8 cellular contexts compared by ENCODE assay signal in the genomic region with DNA sequence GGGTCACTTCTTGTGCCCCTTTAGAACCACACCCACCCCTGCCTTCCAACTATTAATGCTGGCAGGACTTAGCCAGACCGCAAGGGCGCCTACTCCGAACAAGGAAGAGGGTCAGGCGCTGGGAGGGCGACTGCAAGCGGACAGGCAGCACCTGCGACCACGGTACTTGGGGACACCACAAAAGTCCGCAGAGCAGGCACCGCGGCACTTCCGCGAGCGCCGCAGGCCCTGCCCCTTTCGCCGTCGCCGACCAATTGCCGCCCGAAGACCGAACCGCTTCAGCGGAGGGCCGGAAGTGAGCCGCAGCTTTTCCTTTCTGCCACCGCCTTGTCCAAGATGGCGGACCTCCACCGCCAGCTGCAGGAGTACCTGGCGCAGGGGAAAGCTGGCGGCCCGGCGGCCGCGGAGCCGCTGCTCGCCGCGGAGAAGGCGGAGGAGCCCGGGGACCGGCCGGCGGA. TPM values are rescaled to one million over a fixed set of nuclear protein-coding genes. Genes with fewer than 3 reads are reported as not detected.
DNase-seq lines count a peak whose midpoint lies in the region; ATAC-seq and TF ChIP-seq lines count a peak whose summit lies in the region.

A gene with protein sequence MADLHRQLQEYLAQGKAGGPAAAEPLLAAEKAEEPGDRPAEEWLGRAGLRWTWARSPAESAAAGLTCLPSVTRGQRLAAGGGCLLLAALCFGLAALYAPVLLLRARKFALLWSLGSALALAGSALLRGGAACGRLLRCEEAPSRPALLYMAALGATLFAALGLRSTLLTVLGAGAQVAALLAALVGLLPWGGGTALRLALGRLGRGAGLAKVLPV (plus strand): TSS at position 305 of the 458 bp plus-strand sequence. CDS start 32 bp downstream, at position 337.

- peak within 1 kb of the TSS; percentile 76 for H3K4me3 ChIP-seq in fibroblast of mammary gland (ENCODE audit: control insufficient read depth, low read depth, low read length)

- H3K27me3 Mint-ChIP-seq in natural killer cell (ENCODE audit: low read depth in 2 of 2) = no peaks in the 10 kb centered on the region
- no peaks in the 10 kb centered on the region for H3K27me3 Mint-ChIP-seq in stimulated activated naive B cell treated with anti-CD40 and anti-IgM and Interleukin-4, amounts not matched to agents 10 μg/mL and 1 μg/mL and 100 μg/mL, for 72 hours

- peaks cover 35 to 36% of the 10 kb centered on the region in 2 donors for H3K4me1 Mint-ChIP-seq in natural killer cell
- H3K4me1 Mint-ChIP-seq in stimulated activated naive B cell treated with anti-CD40 and anti-IgM and Interleukin-4, amounts not matched to agents 10 μg/mL and 1 μg/mL and 100 μg/mL, for 72 hours = peaks cover 21 to 24% of the 10 kb centered on the region in 2 donors

- no peak for TF ChIP-seq CTCF in fibroblast of mammary gland (conservative IDR thresholded peaks at IDR 0.05; ENCODE audit: control insufficient read depth, insufficient read depth, low read depth, low read length)
- TF ChIP-seq CTCF in natural killer cell (IDR thresholded peaks at IDR 0.05) = no peak

- H3K27ac Mint-ChIP-seq in natural killer cell = peak within 1 kb of the TSS; percentile 97 to 98
- peak within 1 kb of the TSS; percentile 99 for H3K27ac Mint-ChIP-seq in stimulated activated naive B cell treated with anti-CD40 and anti-IgM and Interleukin-4, amounts not matched to agents 10 μg/mL and 1 μg/mL and 100 μg/mL, for 72 hours

- H3K36me3 Mint-ChIP-seq in natural killer cell = no peaks in the 10 kb centered on the region
- peaks cover 19 to 31% of the 10 kb centered on the region in 2 donors for H3K36me3 Mint-ChIP-seq in stimulated activated naive B cell treated with anti-CD40 and anti-IgM and Interleukin-4, amounts not matched to agents 10 μg/mL and 1 μg/mL and 100 μg/mL, for 72 hours

- DNase-seq in EL (peak; percentile 89), H4 (ENCODE audit: low spot score) (peak; percentile 85), LHCN-M2 (ENCODE audit: low read depth) (peak; percentile 84), RKO (ENCODE audit: low spot score) (peak; percentile 93), fibroblast of mammary gland (ENCODE audit: low read depth) (peak; percentile 85), natural killer cell (peak; percentile 83)
- DNase-seq in activated T-helper 1 cell treated with anti-CD3 and anti-CD28 coated beads, Interleukin-2, amount 50 U/mL, for 16 hours (ENCODE audit: low read depth in 1 of 2, low spot score in 1 of 2) = peak; percentile 80 to 87
- DNase-seq in stimulated activated naive B cell treated with anti-CD40 and anti-IgM and Interleukin-4, amounts not matched to agents 10 μg/mL and 1 μg/mL and 100 μg/mL, for 72 hours = peak; percentile 92

- H3K9me3 Mint-ChIP-seq in natural killer cell = no peaks in the 10 kb centered on the region
- no peaks in the 10 kb centered on the region for H3K9me3 Mint-ChIP-seq in stimulated activated naive B cell treated with anti-CD40 and anti-IgM and Interleukin-4, amounts not matched to agents 10 μg/mL and 1 μg/mL and 100 μg/mL, for 72 hours

- peak; percentile 75 to 87 (median 76) for ATAC-seq in natural killer cell
- ATAC-seq in stimulated activated naive B cell treated with anti-CD40 and anti-IgM and Interleukin-4, amounts not matched to agents 10 μg/mL and 1 μg/mL and 100 μg/mL, for 72 hours (replicated peaks) = peak; percentile 76 to 79

- intact Hi-C loops in natural killer cell (cut with micrococcal nuclease) = loop anchor here (1.0 to 5.0 kb wide), 6 partner anchors 111 to 391 kb away; a partner anchor contains a TSS

- peak within 1 kb of the TSS; percentile 93 for H3K4me3 Mint-ChIP-seq in natural killer cell
- peak within 1 kb of the TSS; percentile 87 to 94 for H3K4me3 Mint-ChIP-seq in stimulated activated naive B cell treated with anti-CD40 and anti-IgM and Interleukin-4, amounts not matched to agents 10 μg/mL and 1 μg/mL and 100 μg/mL, for 72 hours

RNA-seq across cellular contexts. Expression of the gene that starts here (rescaled TPM):
- 8.3 and 8.7 TPM in 2 replicates for total RNA-seq in H4 (2014; rRNA removed; shearing (Covaris generic))
- 6.0 and 6.5 TPM in 2 replicates for total RNA-seq in LHCN-M2 (2014; rRNA removed)
- not detected for polyA plus RNA-seq in LHCN-M2 (2012)
- 1 to 10 TPM; 5.5 to 6.6 (median 6.4) TPM for total RNA-seq in natural killer cell

Comparison
In these comparisons a context has a peak if more than half of its experiments do, and no peak if none do; other contexts are left out.
1. Peak in every context shown above with its lines: DNase-seq, ATAC-seq and H3K4me3 ChIP-seq.